14 cellular contexts compared by ENCODE assay signal in genomic region chr11:108197351-108197750, GRCh38. TPM values are rescaled to one million over a fixed set of nuclear protein-coding genes. Genes with fewer than 3 reads are reported as not detected.
DNase-seq lines count a peak whose midpoint lies in the region; ATAC-seq and TF ChIP-seq lines count a peak whose summit lies in the region.
"Had no signal": no experiment of that assay in that cellular context is flagged by ENCODE, and none has a peak within 500 bp of the region (broad histone marks: within the 10 kb centered on the region; RNA-seq: fewer than 3 reads in every experiment).

No MANE protein-coding gene starts in this region.

- POLR2A ChIA-PET in CD4-positive, alpha-beta memory T cell (lab: Charles Lee; ENCODE audit: partially characterized antibody): no interaction called here

- ATAC-seq in GM21825 (IDR thresholded peaks at IDR 0.05; ENCODE audit: unreplicated experiment) (peak; percentile 28), left colon (no peak)
- no peak for ATAC-seq in activated naive CD8-positive, alpha-beta T cell treated with anti-CD3 and anti-CD28 coated beads, Interleukin-2, amount 50 U/mL, for 24 hours

- no peaks in the 10 kb centered on the region for H3K9me3 Mint-ChIP-seq in CD4-positive, alpha-beta memory T cell
- no peaks in the 10 kb centered on the region for H3K9me3 Mint-ChIP-seq in activated naive CD8-positive, alpha-beta T cell treated with anti-CD3 and anti-CD28 coated beads, Interleukin-2, amount 50 U/mL, for 24 hours

- H3K36me3 Mint-ChIP-seq in CD4-positive, alpha-beta memory T cell: peaks cover 21 to 75% of the 10 kb centered on the region in 2 donors
- H3K36me3 Mint-ChIP-seq in activated naive CD8-positive, alpha-beta T cell treated with anti-CD3 and anti-CD28 coated beads, Interleukin-2, amount 50 U/mL, for 24 hours (ENCODE audit: low read depth): peaks cover 43% of the 10 kb centered on the region

- no peak for TF ChIP-seq CTCF in GM13977 (IDR thresholded peaks at IDR 0.05; ENCODE audit: extremely low read depth, insufficient read depth, missing control alignments)

- no peak overlapping the region for H3K27ac ChIP-seq in CD4-positive, alpha-beta memory T cell (ENCODE audit: low read depth, low read length)
- H3K27ac ChIP-seq: brain microvascular endothelial cell, dorsolateral prefrontal cortex, prostate gland had no signal

- H3K9me3 ChIP-seq in CD4-positive, alpha-beta memory T cell (ENCODE audit: control insufficient read depth in 1 of 2, low read length in 2 of 2): no peaks in the 10 kb centered on the region
- H3K9me3 ChIP-seq: prostate gland had no signal

- H3K27me3 Mint-ChIP-seq in CD4-positive, alpha-beta memory T cell: no peaks in the 10 kb centered on the region
- H3K27me3 Mint-ChIP-seq in activated naive CD8-positive, alpha-beta T cell treated with anti-CD3 and anti-CD28 coated beads, Interleukin-2, amount 50 U/mL, for 24 hours: no peaks in the 10 kb centered on the region

- in situ Hi-C loops in GM13977 (cut with MboI; ENCODE audit: low pct_unique_long_range_greater_than_20kb, low sequenced_read_pairs, unreplicated experiment): no loop called here

- CTCF ChIA-PET in CD4-positive, alpha-beta memory T cell (lab: Charles Lee; ENCODE audit: partially characterized antibody): interaction anchor here (0.8 to 1.5 kb wide), 3 partner anchors 12 to 25 kb away, joined by 3 read pairs; no protein-coding TSS in a partner anchor

- peak overlapping the region in 4 of 8 donors; percentile 4 to 38 (median 17) for H3K4me3 Mint-ChIP-seq in CD4-positive, alpha-beta memory T cell
- no peak overlapping the region for H3K4me3 Mint-ChIP-seq in activated naive CD8-positive, alpha-beta T cell treated with anti-CD3 and anti-CD28 coated beads, Interleukin-2, amount 50 U/mL, for 24 hours

- intact Hi-C loops in CD4-positive, alpha-beta memory T cell (cut with micrococcal nuclease): no loop called here
- intact Hi-C loops in left colon (cut with DNase I, micrococcal nuclease): no loop called here

- H3K4me1 ChIP-seq in CD4-positive, alpha-beta memory T cell (ENCODE audit: insufficient read depth, low read length): peaks cover 65% of the 10 kb centered on the region
- H3K4me1 ChIP-seq: prostate gland had no signal

- no peaks in the 10 kb centered on the region for H3K27me3 ChIP-seq in CD4-positive, alpha-beta memory T cell (ENCODE audit: insufficient read depth, low read length)
- H3K27me3 ChIP-seq: brain microvascular endothelial cell, dorsolateral prefrontal cortex had no signal

- DNase-seq in CD4-positive, alpha-beta memory T cell: no peak
- DNase-seq in GM13977 (ENCODE audit: low spot score) (peak; percentile 43), left colon (no peak), NCI-H1694 (lab: John Stamatoyannopoulos, UW) (no peak), GM19238 (ENCODE audit: insufficient read length, low spot score) (no peak)
- DNase-seq in activated naive CD8-positive, alpha-beta T cell treated with anti-CD3 and anti-CD28 coated beads, Interleukin-2, amount 50 U/mL, for 24 hours: no peak
- DNase-seq: activated gamma-delta T cell, brain microvascular endothelial cell, DMS53, dorsolateral prefrontal cortex, HCEC 1CT, hypothalamus had no signal

- peak overlapping the region in 6 of 7 donors; percentile 1 to 76 (median 57) for H3K27ac Mint-ChIP-seq in CD4-positive, alpha-beta memory T cell
- peak overlapping the region; percentile 73 for H3K27ac Mint-ChIP-seq in activated naive CD8-positive, alpha-beta T cell treated with anti-CD3 and anti-CD28 coated beads, Interleukin-2, amount 50 U/mL, for 24 hours

- no peak overlapping the region for H3K4me3 ChIP-seq in CD4-positive, alpha-beta memory T cell (ENCODE audit: low read length in 2 of 2)
- H3K4me3 ChIP-seq: dorsolateral prefrontal cortex, prostate gland had no signal

- peaks cover 34 to 62% (median 47%) of the 10 kb centered on the region in 4 donors for H3K4me1 Mint-ChIP-seq in CD4-positive, alpha-beta memory T cell
- peaks cover 63% of the 10 kb centered on the region for H3K4me1 Mint-ChIP-seq in activated naive CD8-positive, alpha-beta T cell treated with anti-CD3 and anti-CD28 coated beads, Interleukin-2, amount 50 U/mL, for 24 hours

- H3K36me3 ChIP-seq in CD4-positive, alpha-beta memory T cell (ENCODE audit: insufficient read depth, low read length): peaks cover 33% of the 10 kb centered on the region
- H3K36me3 ChIP-seq: brain microvascular endothelial cell, prostate gland had no signal

RNA-seq across cellular contexts. Expression of gene NPAT, which starts 25.1 kb away (rescaled TPM):
- total RNA-seq in CD4-positive, alpha-beta memory T cell: 10 to 100 TPM; 67.6 to 71.3 TPM
- polyA plus RNA-seq in CD4-positive, alpha-beta memory T cell: 10 to 100 TPM; 24.8 to 34.0 TPM
- total RNA-seq in left colon: 10 to 100 TPM; 10.5 to 13.0 TPM

RNA-seq across cellular contexts. Expression of gene ATM, which starts 25.5 kb away (rescaled TPM):
- 100 to 1,000 TPM; 525 to 555 TPM for total RNA-seq in CD4-positive, alpha-beta memory T cell
- polyA plus RNA-seq in CD4-positive, alpha-beta memory T cell: 10 to 100 TPM; 48.6 to 59.0 TPM
- 10 to 100 TPM; 24.3 to 33.3 TPM for total RNA-seq in left colon

Comparison
In these comparisons a context has a peak if more than half of its experiments do, and no peak if none do; other contexts are left out.
1. RNA of gene NPAT, which starts 25.1 kb away (total RNA-seq): 67.6 to 71.3 TPM in CD4-positive, alpha-beta memory T cell; 10.5 to 13.0 TPM in left colon; every median in the first group is over 4 times any median in the second.
2. RNA of gene ATM, which starts 25.5 kb away (total RNA-seq): 525 to 555 TPM in CD4-positive, alpha-beta memory T cell; 24.3 to 33.3 TPM in left colon; every median in the first group is over 10 times any median in the second.